8 cellular contexts compared by ENCODE assay signal in the genomic region with DNA sequence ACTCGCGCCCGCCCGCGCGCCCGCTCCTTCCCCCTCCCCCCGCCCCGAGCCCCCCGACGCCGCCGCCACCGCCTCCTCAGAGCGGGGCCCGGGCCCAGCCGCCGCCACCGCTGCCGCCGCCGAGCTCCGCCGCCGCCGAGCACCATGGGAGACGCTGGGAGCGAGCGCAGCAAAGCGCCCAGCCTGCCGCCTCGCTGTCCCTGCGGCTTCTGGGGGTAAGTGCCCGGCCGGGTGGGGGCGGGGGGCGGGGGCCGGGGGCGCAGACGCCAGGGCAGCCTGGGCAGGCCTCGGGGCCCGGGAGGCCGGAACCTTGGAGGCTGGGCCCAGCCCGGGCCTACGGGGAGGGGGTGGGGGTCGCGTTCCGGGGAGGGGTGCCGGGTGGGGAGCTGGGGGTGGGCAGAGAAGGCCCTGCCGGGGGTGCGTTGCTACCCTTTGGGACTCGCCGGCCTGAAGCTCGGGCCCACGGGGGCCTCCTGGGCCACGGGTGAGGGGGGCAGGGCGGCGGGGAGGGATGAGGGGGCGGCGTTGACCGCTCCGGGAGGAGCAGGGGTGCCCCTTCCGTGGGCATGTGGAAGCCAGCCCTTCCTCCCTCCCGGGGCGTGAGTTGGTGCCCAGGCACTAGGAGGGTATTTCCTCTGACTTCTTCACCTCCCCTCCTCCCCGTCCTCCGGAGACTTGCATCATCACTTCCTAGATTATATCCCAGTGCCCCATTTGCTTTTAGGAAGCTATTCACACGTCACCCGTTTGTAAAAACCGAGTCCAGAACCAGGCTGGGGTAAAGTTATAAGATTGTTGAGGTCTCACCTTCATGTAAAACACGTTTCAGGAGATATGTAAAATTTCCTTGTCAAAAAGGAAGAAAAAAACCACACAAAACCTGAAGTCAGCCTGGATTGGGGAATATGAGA. TPM values are rescaled to one million over a fixed set of nuclear protein-coding genes. Genes with fewer than 3 reads are reported as not detected.
DNase-seq lines count a peak whose midpoint lies in the region; ATAC-seq and TF ChIP-seq lines count a peak whose summit lies in the region.

No MANE protein-coding gene starts in this region.

- CTCF ChIA-PET in activated naive CD4-positive, alpha-beta T cell treated with anti-CD3 and anti-CD28 coated beads for 36 hours (lab: Charles Lee): interaction anchor here (1.2 kb wide), 1 partner anchor 164 kb away, joined by 3 read pairs; no protein-coding TSS in a partner anchor

- peak overlapping the region; percentile 100 for H3K4me3 ChIP-seq in SJCRH30
- H3K4me3 ChIP-seq in thyroid gland (replicated peaks in 1 of 3): peak overlapping the region; percentile 15 to 85 (median 15)

- H3K27ac Mint-ChIP-seq in activated naive CD4-positive, alpha-beta T cell treated with anti-CD3 and anti-CD28 coated beads for 36 hours: peak overlapping the region; percentile 90

- H3K36me3 Mint-ChIP-seq in activated naive CD4-positive, alpha-beta T cell treated with anti-CD3 and anti-CD28 coated beads for 36 hours (ENCODE audit: low read depth): peaks cover 3% of the 10 kb centered on the region

- no peaks in the 10 kb centered on the region for H3K27me3 ChIP-seq in SJCRH30
- H3K27me3 ChIP-seq in thyroid gland: no peaks in the 10 kb centered on the region

- DNase-seq in C1 segment of cervical spinal cord (lab: John Stamatoyannopoulos, UW): peak in 9 of 14 donors; percentile 23 to 70 (median 32)
- peak; percentile 46 to 58 for DNase-seq in SJCRH30
- peak; percentile 66 for DNase-seq in activated naive CD4-positive, alpha-beta T cell treated with anti-CD3 and anti-CD28 coated beads for 36 hours
- peak; percentile 43 for DNase-seq in globus pallidus (ENCODE audit: low spot score)
- DNase-seq in nucleus accumbens (lab: John Stamatoyannopoulos, UW): peak in 35 of 56 donors; percentile 8 to 55 (median 38)
- peak; percentile 52 to 68 for DNase-seq in thyroid gland

- no peaks in the 10 kb centered on the region for H3K27me3 Mint-ChIP-seq in activated naive CD4-positive, alpha-beta T cell treated with anti-CD3 and anti-CD28 coated beads for 36 hours (ENCODE audit: low read depth)

- H3K4me1 Mint-ChIP-seq in activated naive CD4-positive, alpha-beta T cell treated with anti-CD3 and anti-CD28 coated beads for 36 hours (ENCODE audit: low read depth): peaks cover 59% of the 10 kb centered on the region

- peak overlapping the region; percentile 92 for H3K4me3 Mint-ChIP-seq in activated naive CD4-positive, alpha-beta T cell treated with anti-CD3 and anti-CD28 coated beads for 36 hours

- no peak for TF ChIP-seq POLR2A in thyroid gland (IDR thresholded peaks at IDR 0.05)

- H3K9me3 ChIP-seq in SJCRH30 (replicated peaks) (no peaks in the 10 kb centered on the region), thyroid gland (no peaks in the 10 kb centered on the region)

- no peaks in the 10 kb centered on the region for H3K9me3 Mint-ChIP-seq in activated naive CD4-positive, alpha-beta T cell treated with anti-CD3 and anti-CD28 coated beads for 36 hours

- WGBS in thyroid gland, 2 donors: 0% methylated on average over 9 to 19 of the region's 71 CpGs

- no peak for TF ChIP-seq CTCF in thyroid gland (IDR thresholded peaks at IDR 0.05)

- intact Hi-C loops in activated naive CD4-positive, alpha-beta T cell treated with anti-CD3 and anti-CD28 coated beads for 36 hours (cut with micrococcal nuclease): loop anchor here (1.0 to 10.0 kb wide), 6 partner anchors 21 to 852 kb away; no protein-coding TSS in a partner anchor
- intact Hi-C loops in thyroid gland (cut with DNase I): loop anchor here (10.0 kb wide), 1 partner anchor 185 kb away; no protein-coding TSS in a partner anchor

- peak; percentile 1 for ATAC-seq in HG02642 (IDR thresholded peaks at IDR 0.05; ENCODE audit: poor library complexity, unreplicated experiment)
- no peak for ATAC-seq in HG03442 (IDR thresholded peaks at IDR 0.05; ENCODE audit: unreplicated experiment)

- peak overlapping the region; percentile 97 for H3K27ac ChIP-seq in SJCRH30
- peak overlapping the region; percentile 95 to 99 (median 97) for H3K27ac ChIP-seq in thyroid gland

- no peaks in the 10 kb centered on the region for H3K36me3 ChIP-seq in SJCRH30
- H3K36me3 ChIP-seq in thyroid gland: no peaks in the 10 kb centered on the region

- H3K4me1 ChIP-seq in SJCRH30 (no peaks in the 10 kb centered on the region; the same call in none of the 2 replicates), thyroid gland (peaks cover 44 to 51% of the 10 kb centered on the region in 2 donors)

RNA-seq across cellular contexts. Expression of a gene that starts 0.5 kb away (rescaled TPM):
- 26.2 and 28.7 TPM in 2 replicates for total RNA-seq in SJCRH30 (2014; rRNA removed; shearing (Covaris generic))
- total RNA-seq in activated naive CD4-positive, alpha-beta T cell treated with anti-CD3 and anti-CD28 coated beads for 36 hours: 10 to 100 TPM; 33.6 to 35.3 TPM
- total RNA-seq in thyroid gland: 10 to 100 TPM; 41.3 to 57.7 (median 55.9) TPM
